In the genomic region with DNA sequence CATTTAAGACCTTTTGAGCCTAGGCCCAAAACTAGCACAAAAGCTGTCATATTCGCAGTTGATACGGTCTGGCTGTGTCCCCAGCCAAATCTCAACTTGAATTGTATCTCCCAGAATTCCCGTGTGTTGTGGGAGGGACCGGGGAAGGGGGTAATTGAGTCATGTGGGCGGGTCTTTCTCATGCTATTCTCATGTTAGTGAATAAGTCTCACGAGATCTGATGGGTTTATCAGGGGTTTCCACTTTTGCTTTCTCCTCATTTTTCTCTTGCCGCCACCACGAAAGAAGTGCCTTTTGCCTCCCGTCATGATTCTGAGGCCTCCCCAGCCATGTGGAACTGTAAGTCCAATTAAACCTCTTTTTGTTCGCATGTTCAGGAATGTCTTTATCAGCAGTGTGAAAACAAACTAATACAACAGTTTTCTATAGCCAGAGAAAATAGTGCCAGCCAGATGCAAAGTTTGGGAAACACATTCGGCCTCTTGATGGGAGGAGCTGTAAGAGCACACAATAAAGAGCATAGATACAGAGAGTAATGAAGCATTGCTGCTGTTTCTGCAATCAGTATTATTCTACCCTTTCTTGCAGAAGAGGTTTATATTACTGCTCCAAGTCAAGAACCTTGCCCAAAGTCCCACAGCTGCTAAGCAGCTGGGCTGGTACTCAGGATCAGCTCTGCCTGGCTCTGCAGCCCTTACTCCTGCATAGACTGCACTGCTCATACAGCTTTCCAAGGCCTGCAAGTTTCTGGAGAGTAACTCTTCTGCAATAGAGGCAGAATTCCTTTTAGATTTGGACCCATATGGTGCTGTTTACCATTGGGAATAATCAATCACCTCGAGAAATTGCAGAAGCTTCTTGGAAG, we compare ENCODE assay signal across 1 cellular context.
TF ChIP-seq lines count a peak whose summit lies in the region.

No MANE protein-coding gene starts in this region.

TF ChIP-seq in K562, 482 proteins besides CTCF, POLR2A, EP300 and RAD21 (continued from another document and continues in another):
- TF ChIP-seq, protein P1, sequence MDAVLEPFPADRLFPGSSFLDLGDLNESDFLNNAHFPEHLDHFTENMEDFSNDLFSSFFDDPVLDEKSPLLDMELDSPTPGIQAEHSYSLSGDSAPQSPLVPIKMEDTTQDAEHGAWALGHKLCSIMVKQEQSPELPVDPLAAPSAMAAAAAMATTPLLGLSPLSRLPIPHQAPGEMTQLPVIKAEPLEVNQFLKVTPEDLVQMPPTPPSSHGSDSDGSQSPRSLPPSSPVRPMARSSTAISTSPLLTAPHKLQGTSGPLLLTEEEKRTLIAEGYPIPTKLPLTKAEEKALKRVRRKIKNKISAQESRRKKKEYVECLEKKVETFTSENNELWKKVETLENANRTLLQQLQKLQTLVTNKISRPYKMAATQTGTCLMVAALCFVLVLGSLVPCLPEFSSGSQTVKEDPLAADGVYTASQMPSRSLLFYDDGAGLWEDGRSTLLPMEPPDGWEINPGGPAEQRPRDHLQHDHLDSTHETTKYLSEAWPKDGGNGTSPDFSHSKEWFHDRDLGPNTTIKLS (IDR thresholded peaks at IDR 0.05; ENCODE audit: borderline replicate concordance, low read depth) = no peak
- TF ChIP-seq SMARCE1 (IDR thresholded peaks at IDR 0.05) (no peak), PTBP1 (IDR thresholded peaks at IDR 0.05; ENCODE audit: low read depth, low read length) (no peak), CHD4 (IDR thresholded peaks at IDR 0.05; ENCODE audit: insufficient read depth, insufficient replicate concordance, low read depth, low read length, poor library complexity, severe bottlenecking) (no peak), SIRT6 (IDR thresholded peaks at IDR 0.05; ENCODE audit: low read depth, low read length) (no peak), DACH1 (IDR thresholded peaks at IDR 0.05; ENCODE audit: partially characterized antibody) (no peak), RBM25 (IDR thresholded peaks at IDR 0.05; ENCODE audit: low read depth, low read length, severe bottlenecking) (no peak), SRSF9 (IDR thresholded peaks at IDR 0.05; ENCODE audit: borderline replicate concordance, low read depth, low read length) (no peak), ZNF224 (CRISPR knock-in tag; IDR thresholded peaks at IDR 0.05) (no peak), RBFOX2 (IDR thresholded peaks at IDR 0.05; ENCODE audit: low read depth, low read length) (peak; percentile 65), ZNF174 (CRISPR knock-in tag; IDR thresholded peaks at IDR 0.05) (no peak), NFE2L1 (tag; IDR thresholded peaks at IDR 0.05; ENCODE audit: borderline replicate concordance, low read depth) (no peak), POLR2H (tag; IDR thresholded peaks at IDR 0.05; ENCODE audit: low read depth) (peak; percentile 96), CC2D1A (IDR thresholded peaks at IDR 0.05) (peak; percentile 85), GTF2F1 (IDR thresholded peaks at IDR 0.05; ENCODE audit: low read depth, low read length) (no peak), CBFA2T2 (conservative IDR thresholded peaks at IDR 0.05) (no peak), SAP30 (IDR thresholded peaks at IDR 0.05; ENCODE audit: borderline replicate concordance, insufficient read depth, low read depth, low read length, poor library complexity, severe bottlenecking) (no peak), ZNF644 (tag; IDR thresholded peaks at IDR 0.05; ENCODE audit: low read depth) (no peak), KLF6 (CRISPR knock-in tag; IDR thresholded peaks at IDR 0.05; ENCODE audit: borderline replicate concordance) (no peak), ZC3H11A (IDR thresholded peaks at IDR 0.05; ENCODE audit: low read depth, low read length) (no peak), CREBBP (IDR thresholded peaks at IDR 0.05; ENCODE audit: low read depth, low read length) (no peak), ZZZ3 (IDR thresholded peaks at IDR 0.05) (no peak), HSF4 (CRISPR knock-in tag; IDR thresholded peaks at IDR 0.05; ENCODE audit: borderline replicate concordance) (no peak), ZKSCAN1 (IDR thresholded peaks at IDR 0.05; ENCODE audit: low read depth, low read length) (no peak), CSDE1 (IDR thresholded peaks at IDR 0.05) (peak in 1 of 2 experiments; percentile 50; a peak in 1 of 4 replicates), SLC30A9 (CRISPR knock-in tag; IDR thresholded peaks at IDR 0.05) (no peak), SP2 (IDR thresholded peaks at IDR 0.05; ENCODE audit: extremely low read depth, low read depth, low read length, poor library complexity, severe bottlenecking) (no peak), BRCA1 (IDR thresholded peaks at IDR 0.05) (no peak), BRCA1 (CRISPR knock-in tag; IDR thresholded peaks at IDR 0.05) (no peak), MAFF (IDR thresholded peaks at IDR 0.05; ENCODE audit: low read length) (no peak), EGR1 (conservative IDR thresholded peaks at IDR 0.05) (peak; percentile 32; the same call in 1 of the 2 replicates), TEAD1 (CRISPR knock-in tag; IDR thresholded peaks at IDR 0.05) (no peak), NFIC (IDR thresholded peaks at IDR 0.05) (peak; percentile 15), SRSF3 (IDR thresholded peaks at IDR 0.05; ENCODE audit: insufficient read depth, low read length) (no peak), SETDB1 (IDR thresholded peaks at IDR 0.05; ENCODE audit: low read length) (no peak), LCOR (CRISPR knock-in tag; IDR thresholded peaks at IDR 0.05) (peak; percentile 54; the same call in 1 of the 2 replicates), SPI1 (IDR thresholded peaks at IDR 0.05; ENCODE audit: borderline replicate concordance, low read depth, low read length) (no peak), SRSF1 (IDR thresholded peaks at IDR 0.05; ENCODE audit: low read depth, low read length) (no peak), ZNF785 (CRISPR knock-in tag; IDR thresholded peaks at IDR 0.05) (no peak)
- TF ChIP-seq, protein P2, sequence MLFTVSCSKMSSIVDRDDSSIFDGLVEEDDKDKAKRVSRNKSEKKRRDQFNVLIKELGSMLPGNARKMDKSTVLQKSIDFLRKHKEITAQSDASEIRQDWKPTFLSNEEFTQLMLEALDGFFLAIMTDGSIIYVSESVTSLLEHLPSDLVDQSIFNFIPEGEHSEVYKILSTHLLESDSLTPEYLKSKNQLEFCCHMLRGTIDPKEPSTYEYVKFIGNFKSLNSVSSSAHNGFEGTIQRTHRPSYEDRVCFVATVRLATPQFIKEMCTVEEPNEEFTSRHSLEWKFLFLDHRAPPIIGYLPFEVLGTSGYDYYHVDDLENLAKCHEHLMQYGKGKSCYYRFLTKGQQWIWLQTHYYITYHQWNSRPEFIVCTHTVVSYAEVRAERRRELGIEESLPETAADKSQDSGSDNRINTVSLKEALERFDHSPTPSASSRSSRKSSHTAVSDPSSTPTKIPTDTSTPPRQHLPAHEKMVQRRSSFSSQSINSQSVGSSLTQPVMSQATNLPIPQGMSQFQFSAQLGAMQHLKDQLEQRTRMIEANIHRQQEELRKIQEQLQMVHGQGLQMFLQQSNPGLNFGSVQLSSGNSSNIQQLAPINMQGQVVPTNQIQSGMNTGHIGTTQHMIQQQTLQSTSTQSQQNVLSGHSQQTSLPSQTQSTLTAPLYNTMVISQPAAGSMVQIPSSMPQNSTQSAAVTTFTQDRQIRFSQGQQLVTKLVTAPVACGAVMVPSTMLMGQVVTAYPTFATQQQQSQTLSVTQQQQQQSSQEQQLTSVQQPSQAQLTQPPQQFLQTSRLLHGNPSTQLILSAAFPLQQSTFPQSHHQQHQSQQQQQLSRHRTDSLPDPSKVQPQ (CRISPR knock-in tag; IDR thresholded peaks at IDR 0.05; ENCODE audit: borderline replicate concordance) = no peak
- TF ChIP-seq, protein P3, sequence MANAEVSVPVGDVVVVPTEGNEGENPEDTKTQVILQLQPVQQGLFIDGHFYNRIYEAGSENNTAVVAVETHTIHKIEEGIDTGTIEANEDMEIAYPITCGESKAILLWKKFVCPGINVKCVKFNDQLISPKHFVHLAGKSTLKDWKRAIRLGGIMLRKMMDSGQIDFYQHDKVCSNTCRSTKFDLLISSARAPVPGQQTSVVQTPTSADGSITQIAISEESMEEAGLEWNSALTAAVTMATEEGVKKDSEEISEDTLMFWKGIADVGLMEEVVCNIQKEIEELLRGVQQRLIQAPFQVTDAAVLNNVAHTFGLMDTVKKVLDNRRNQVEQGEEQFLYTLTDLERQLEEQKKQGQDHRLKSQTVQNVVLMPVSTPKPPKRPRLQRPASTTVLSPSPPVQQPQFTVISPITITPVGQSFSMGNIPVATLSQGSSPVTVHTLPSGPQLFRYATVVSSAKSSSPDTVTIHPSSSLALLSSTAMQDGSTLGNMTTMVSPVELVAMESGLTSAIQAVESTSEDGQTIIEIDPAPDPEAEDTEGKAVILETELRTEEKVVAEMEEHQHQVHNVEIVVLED (CRISPR knock-in tag; IDR thresholded peaks at IDR 0.05) = no peak
- TF ChIP-seq, protein P4, sequence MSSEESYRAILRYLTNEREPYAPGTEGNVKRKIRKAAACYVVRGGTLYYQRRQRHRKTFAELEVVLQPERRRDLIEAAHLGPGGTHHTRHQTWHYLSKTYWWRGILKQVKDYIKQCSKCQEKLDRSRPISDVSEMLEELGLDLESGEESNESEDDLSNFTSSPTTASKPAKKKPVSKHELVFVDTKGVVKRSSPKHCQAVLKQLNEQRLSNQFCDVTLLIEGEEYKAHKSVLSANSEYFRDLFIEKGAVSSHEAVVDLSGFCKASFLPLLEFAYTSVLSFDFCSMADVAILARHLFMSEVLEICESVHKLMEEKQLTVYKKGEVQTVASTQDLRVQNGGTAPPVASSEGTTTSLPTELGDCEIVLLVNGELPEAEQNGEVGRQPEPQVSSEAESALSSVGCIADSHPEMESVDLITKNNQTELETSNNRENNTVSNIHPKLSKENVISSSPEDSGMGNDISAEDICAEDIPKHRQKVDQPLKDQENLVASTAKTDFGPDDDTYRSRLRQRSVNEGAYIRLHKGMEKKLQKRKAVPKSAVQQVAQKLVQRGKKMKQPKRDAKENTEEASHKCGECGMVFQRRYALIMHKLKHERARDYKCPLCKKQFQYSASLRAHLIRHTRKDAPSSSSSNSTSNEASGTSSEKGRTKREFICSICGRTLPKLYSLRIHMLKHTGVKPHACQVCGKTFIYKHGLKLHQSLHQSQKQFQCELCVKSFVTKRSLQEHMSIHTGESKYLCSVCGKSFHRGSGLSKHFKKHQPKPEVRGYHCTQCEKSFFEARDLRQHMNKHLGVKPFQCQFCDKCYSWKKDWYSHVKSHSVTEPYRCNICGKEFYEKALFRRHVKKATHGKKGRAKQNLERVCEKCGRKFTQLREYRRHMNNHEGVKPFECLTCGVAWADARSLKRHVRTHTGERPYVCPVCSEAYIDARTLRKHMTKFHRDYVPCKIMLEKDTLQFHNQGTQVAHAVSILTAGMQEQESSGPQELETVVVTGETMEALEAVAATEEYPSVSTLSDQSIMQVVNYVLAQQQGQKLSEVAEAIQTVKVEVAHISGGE (CRISPR knock-in tag; IDR thresholded peaks at IDR 0.05) = peak in 1 of 3 experiments; percentile 70; a peak in 1 of 6 replicates
- TF ChIP-seq, protein P5, sequence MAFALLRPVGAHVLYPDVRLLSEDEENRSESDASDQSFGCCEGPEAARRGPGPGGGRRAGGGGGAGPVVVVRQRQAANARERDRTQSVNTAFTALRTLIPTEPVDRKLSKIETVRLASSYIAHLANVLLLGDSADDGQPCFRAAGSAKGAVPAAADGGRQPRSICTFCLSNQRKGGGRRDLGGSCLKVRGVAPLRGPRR (CRISPR knock-in tag; IDR thresholded peaks at IDR 0.05) = no peak
- TF ChIP-seq, protein P6, sequence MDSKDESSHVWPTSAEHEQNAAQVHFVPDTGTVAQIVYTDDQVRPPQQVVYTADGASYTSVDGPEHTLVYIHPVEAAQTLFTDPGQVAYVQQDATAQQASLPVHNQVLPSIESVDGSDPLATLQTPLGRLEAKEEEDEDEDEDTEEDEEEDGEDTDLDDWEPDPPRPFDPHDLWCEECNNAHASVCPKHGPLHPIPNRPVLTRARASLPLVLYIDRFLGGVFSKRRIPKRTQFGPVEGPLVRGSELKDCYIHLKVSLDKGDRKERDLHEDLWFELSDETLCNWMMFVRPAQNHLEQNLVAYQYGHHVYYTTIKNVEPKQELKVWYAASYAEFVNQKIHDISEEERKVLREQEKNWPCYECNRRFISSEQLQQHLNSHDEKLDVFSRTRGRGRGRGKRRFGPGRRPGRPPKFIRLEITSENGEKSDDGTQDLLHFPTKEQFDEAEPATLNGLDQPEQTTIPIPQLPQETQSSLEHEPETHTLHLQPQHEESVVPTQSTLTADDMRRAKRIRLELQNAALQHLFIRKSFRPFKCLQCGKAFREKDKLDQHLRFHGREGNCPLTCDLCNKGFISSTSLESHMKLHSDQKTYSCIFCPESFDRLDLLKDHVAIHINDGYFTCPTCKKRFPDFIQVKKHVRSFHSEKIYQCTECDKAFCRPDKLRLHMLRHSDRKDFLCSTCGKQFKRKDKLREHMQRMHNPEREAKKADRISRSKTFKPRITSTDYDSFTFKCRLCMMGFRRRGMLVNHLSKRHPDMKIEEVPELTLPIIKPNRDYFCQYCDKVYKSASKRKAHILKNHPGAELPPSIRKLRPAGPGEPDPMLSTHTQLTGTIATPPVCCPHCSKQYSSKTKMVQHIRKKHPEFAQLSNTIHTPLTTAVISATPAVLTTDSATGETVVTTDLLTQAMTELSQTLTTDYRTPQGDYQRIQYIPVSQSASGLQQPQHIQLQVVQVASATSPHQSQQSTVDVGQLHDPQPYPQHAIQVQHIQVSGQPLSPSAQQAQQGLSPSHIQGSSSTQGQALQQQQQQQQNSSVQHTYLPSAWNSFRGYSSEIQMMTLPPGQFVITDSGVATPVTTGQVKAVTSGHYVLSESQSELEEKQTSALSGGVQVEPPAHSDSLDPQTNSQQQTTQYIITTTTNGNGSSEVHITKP (IDR thresholded peaks at IDR 0.05; ENCODE audit: partially characterized antibody) = no peak
